In genomic region chr5:142015781-142016533, GRCh38 we compare ENCODE assay signal across 8 cellular contexts. TPM values are rescaled to one million over a fixed set of nuclear protein-coding genes. Genes with fewer than 3 reads are reported as not detected.
A peak's percentile ranks its signal among the peaks of the same experiment; 100 is the strongest.
DNase-seq lines count a peak whose midpoint lies in the region; ATAC-seq, FAIRE-seq and TF ChIP-seq lines count a peak whose summit lies in the region.

No MANE protein-coding gene starts in this region.

- no peaks in the 10 kb centered on the region for H3K4me1 ChIP-seq in ovary (ENCODE audit: insufficient read depth)

- intact Hi-C loops in MCF 10A (cut with micrococcal nuclease) (loop anchor here (1.0 to 5.0 kb wide), 6 partner anchors 24 to 531 kb away; partner anchors contain the start of gene RNF14), ovary (cut with DNase I) (loop anchor here in 1 of 4 donors (10.0 kb wide), 2 partner anchors 89 to 129 kb away; partner anchors contain the start of gene NDFIP1)

- POLR2A ChIA-PET in MCF 10A (lab: Yijun Ruan, JAX): interaction anchor here (0.5 to 7.2 kb wide), 15 partner anchors 8 to 129 kb away, joined by 3 to 98 read pairs (median 5); partner anchors contain the start of genes NDFIP1 and RNF14
- POLR2A ChIA-PET in HEK293T (lab: Yijun Ruan, JAX): interaction anchor here (1.4 to 2.3 kb wide), 2 partner anchors 9 to 47 kb away, joined by 3 to 8 read pairs; partner anchors contain the start of gene RNF14

- DNase-seq in GM12891 (ENCODE audit: insufficient read length, low spot score) (no peak), SKM-1 treated with dmso at 0.1 percent for 144 hours (lab: John Stamatoyannopoulos, UW; ENCODE audit: unreplicated experiment) (peak; percentile 88), MCF 10A (ENCODE audit: unreplicated experiment) (peak; percentile 61), COLO668 (lab: John Stamatoyannopoulos, UW; ENCODE audit: unreplicated experiment) (no peak), ovary (no peak), HEK293T (ENCODE audit: extremely low spot score) (no peak)
- DNase-seq in natural killer cell treated with Interleukin-12 subunit alpha and Interleukin-12 subunit beta and Interleukin-15 and Interleukin-18, amount 100 ng/mL, for 72 hours (ENCODE audit: low spot score): no peak

- TF ChIP-seq POLR2A in GM12891 (IDR thresholded peaks at IDR 0.05; ENCODE audit: low read depth, low read length) (no peak), ovary (IDR thresholded peaks at IDR 0.05) (no peak)

- H3K27ac ChIP-seq in ovary: no peak overlapping the region

- no peak for TF ChIP-seq EP300 in ovary (IDR thresholded peaks at IDR 0.05)

- CTCF ChIA-PET in MCF 10A (lab: Yijun Ruan, JAX) (interaction anchor here (0.5 to 18.8 kb wide), 19 partner anchors 9 to 633 kb away, joined by 3 to 186 read pairs (median 5); partner anchors contain the start of gene RNF14), HEK293T (lab: Yijun Ruan, JAX) (interaction anchor here (0.8 to 4.4 kb wide), 4 partner anchors 9 to 128 kb away, joined by 3 to 57 read pairs (median 4); partner anchors contain the start of gene RNF14)

- H3K4me3 ChIP-seq in ovary: no peak overlapping the region

- H3K9me3 ChIP-seq in ovary: no peaks in the 10 kb centered on the region

- peak; percentile 31 for ATAC-seq in HG02973 (IDR thresholded peaks at IDR 0.05; ENCODE audit: unreplicated experiment)
- peak; percentile 64 for ATAC-seq in natural killer cell treated with Interleukin-12 subunit alpha and Interleukin-12 subunit beta and Interleukin-15 and Interleukin-18, amount 100 ng/mL, for 72 hours

- peaks cover 6% of the 10 kb centered on the region for H3K9me3 Mint-ChIP-seq in MCF 10A (ENCODE audit: unreplicated experiment)
- peaks cover 3% of the 10 kb centered on the region for H3K9me3 Mint-ChIP-seq in natural killer cell treated with Interleukin-12 subunit alpha and Interleukin-12 subunit beta and Interleukin-15 and Interleukin-18, amount 100 ng/mL, for 72 hours

- H3K27ac Mint-ChIP-seq in MCF 10A (ENCODE audit: low read depth, unreplicated experiment): peak overlapping the region; percentile 63
- H3K27ac Mint-ChIP-seq in natural killer cell treated with Interleukin-12 subunit alpha and Interleukin-12 subunit beta and Interleukin-15 and Interleukin-18, amount 100 ng/mL, for 72 hours: peak overlapping the region; percentile 64 to 85

- peak; percentile 43 for FAIRE-seq in GM12891 (lab: Jason Lieb, UNC)

- H3K4me1 Mint-ChIP-seq in MCF 10A (ENCODE audit: insufficient read depth, unreplicated experiment): peaks cover 35% of the 10 kb centered on the region
- H3K4me1 Mint-ChIP-seq in natural killer cell treated with Interleukin-12 subunit alpha and Interleukin-12 subunit beta and Interleukin-15 and Interleukin-18, amount 100 ng/mL, for 72 hours (ENCODE audit: low read depth in 2 of 2): peaks cover 51 to 66% of the 10 kb centered on the region in 2 donors

- H3K27me3 Mint-ChIP-seq in MCF 10A (ENCODE audit: insufficient read depth, unreplicated experiment): no peaks in the 10 kb centered on the region
- H3K27me3 Mint-ChIP-seq in natural killer cell treated with Interleukin-12 subunit alpha and Interleukin-12 subunit beta and Interleukin-15 and Interleukin-18, amount 100 ng/mL, for 72 hours: peaks cover 0 to 2% of the 10 kb centered on the region in 2 donors

- WGBS in ovary, 3 donors: 73 to 77% (median 77%) methylated on average over 6 of the region's 6 CpGs

- no peak for TF ChIP-seq CTCF in MCF 10A (IDR thresholded peaks at IDR 0.05; ENCODE audit: unreplicated experiment)
- no peak for TF ChIP-seq CTCF in ovary (IDR thresholded peaks at IDR 0.05)

- H3K36me3 ChIP-seq in ovary: no peaks in the 10 kb centered on the region

- no TSS peak for BruUV-seq in MCF 10A (replicated peaks; lab: Mats Ljungman, UMichigan)

- peaks cover 7% of the 10 kb centered on the region for H3K36me3 Mint-ChIP-seq in MCF 10A (ENCODE audit: insufficient read depth, unreplicated experiment)
- H3K36me3 Mint-ChIP-seq in natural killer cell treated with Interleukin-12 subunit alpha and Interleukin-12 subunit beta and Interleukin-15 and Interleukin-18, amount 100 ng/mL, for 72 hours: no peaks in the 10 kb centered on the region

- no peaks in the 10 kb centered on the region for H3K27me3 ChIP-seq in ovary

- H3K4me3 Mint-ChIP-seq in MCF 10A (ENCODE audit: unreplicated experiment): no peak overlapping the region
- H3K4me3 Mint-ChIP-seq in natural killer cell treated with Interleukin-12 subunit alpha and Interleukin-12 subunit beta and Interleukin-15 and Interleukin-18, amount 100 ng/mL, for 72 hours: peak overlapping the region; percentile 75

TF ChIP-seq in GM12891, 5 proteins besides CTCF, POLR2A, EP300 and RAD21:
- TF ChIP-seq POLR2AphosphoS5 (IDR thresholded peaks at IDR 0.05; ENCODE audit: low read depth, low read length) (no peak), SPI1 (IDR thresholded peaks at IDR 0.05; ENCODE audit: low read depth, low read length) (no peak), PAX5 (IDR thresholded peaks at IDR 0.05; ENCODE audit: insufficient read depth, low read length, severe bottlenecking) (no peak), POU2F2 (IDR thresholded peaks at IDR 0.05; ENCODE audit: low read depth, low read length) (no peak), TAF1 (IDR thresholded peaks at IDR 0.05; ENCODE audit: low read depth, low read length) (no peak)

TF ChIP-seq in HEK293T, 16 proteins besides CTCF, POLR2A, EP300 and RAD21:
- TF ChIP-seq FOXM1 (IDR thresholded peaks at IDR 0.05; ENCODE audit: borderline replicate concordance): no peak
- no peak for TF ChIP-seq ELF4 (IDR thresholded peaks at IDR 0.05)
- no peak for TF ChIP-seq BHLHE40 (IDR thresholded peaks at IDR 0.05; ENCODE audit: borderline replicate concordance)
- TF ChIP-seq ARNT (IDR thresholded peaks at IDR 0.05): no peak
- no peak for TF ChIP-seq LEF1 (IDR thresholded peaks at IDR 0.05; ENCODE audit: borderline replicate concordance)
- no peak for TF ChIP-seq TARDBP (IDR thresholded peaks at IDR 0.05)
- TF ChIP-seq FOXK2 (IDR thresholded peaks at IDR 0.05): no peak
- TF ChIP-seq CTBP1 (IDR thresholded peaks at IDR 0.05; ENCODE audit: borderline replicate concordance): no peak
- TF ChIP-seq FOXA1 (IDR thresholded peaks at IDR 0.05): no peak
- TF ChIP-seq HDGF (IDR thresholded peaks at IDR 0.05; ENCODE audit: borderline replicate concordance): no peak
- TF ChIP-seq SP1 (IDR thresholded peaks at IDR 0.05): no peak
- TF ChIP-seq NFRKB (IDR thresholded peaks at IDR 0.05): no peak

RNA-seq across cellular contexts. Expression of gene GNPDA1, which starts 3.1 kb away (rescaled TPM):
- 8.6 TPM for polyA plus RNA-seq in GM12891 (2012; ENCODE audit: low read depth, missing spikeins)
- total RNA-seq in MCF 10A (2022) (36.1 and 60.9 TPM in 2 replicates), ovary (10 to 100 TPM; 20.3 to 40.9 (median 35.1) TPM)
- total RNA-seq in natural killer cell treated with Interleukin-12 subunit alpha and Interleukin-12 subunit beta and Interleukin-15 and Interleukin-18, amount 100 ng/mL, for 72 hours: 1 to 10 TPM; 9.0 to 9.6 TPM
- polyA plus RNA-seq in ovary: 100 to 1,000 TPM in 1 of 2 donors, 10 to 100 TPM in 1; 23.2 to 108 TPM

RNA-seq across cellular contexts. Expression of gene RNF14, which starts 47.1 kb away (rescaled TPM):
- 20.1 TPM for polyA plus RNA-seq in GM12891 (2012; ENCODE audit: low read depth, missing spikeins)
- total RNA-seq in MCF 10A (2022) (78.0 and 81.3 TPM in 2 replicates), ovary (10 to 100 TPM; 26.0 to 55.4 (median 42.6) TPM)
- total RNA-seq in natural killer cell treated with Interleukin-12 subunit alpha and Interleukin-12 subunit beta and Interleukin-15 and Interleukin-18, amount 100 ng/mL, for 72 hours: 10 to 100 TPM; 38.2 to 43.5 TPM
- polyA plus RNA-seq in ovary: 10 to 100 TPM; 28.7 to 74.9 TPM

RNA-seq across cellular contexts. Expression of gene PCDH12, which starts 58.0 kb away (rescaled TPM):
- 0.04 TPM for polyA plus RNA-seq in GM12891 (2012; ENCODE audit: low read depth, missing spikeins)
- total RNA-seq in MCF 10A (2022) (0.07 TPM in 1 of 2 replicates, not detected in the other), ovary (1 to 10 TPM in 5 of 7 donors, under 1 TPM in 2; 0.61 to 3.6 (median 2.1) TPM)
- 1 to 10 TPM in 1 of 2 donors, under 1 TPM in 1; 0.28 to 1.3 TPM for total RNA-seq in natural killer cell treated with Interleukin-12 subunit alpha and Interleukin-12 subunit beta and Interleukin-15 and Interleukin-18, amount 100 ng/mL, for 72 hours
- 10 to 100 TPM in 1 of 2 donors, 1 to 10 TPM in 1; 1.6 to 11.1 TPM for polyA plus RNA-seq in ovary

Comparison
In these comparisons a context has a peak if more than half of its experiments do, and no peak if none do; other contexts are left out.
1. DNase-seq: peak in SKM-1 treated with dmso at 0.1 percent for 144 hours (single experiment) and MCF 10A (single experiment); none in GM12891 (single experiment), natural killer cell treated with Interleukin-12 subunit alpha and Interleukin-12 subunit beta and Interleukin-15 and Interleukin-18, amount 100 ng/mL, for 72 hours (single experiment), COLO668 (single experiment), ovary (0 of 5) and HEK293T (single experiment).